1 cellular context compared by ENCODE assay signal in genomic region chrX:15719324-15719968, GRCh38.
A peak's percentile ranks its signal among the peaks of the same experiment; 100 is the strongest.
TF ChIP-seq lines count a peak whose summit lies in the region.

No MANE protein-coding gene starts in this region.

TF ChIP-seq in K562, 482 proteins besides CTCF, POLR2A, EP300 and RAD21:
- no peak for TF ChIP-seq POU5F1 (IDR thresholded peaks at IDR 0.05; ENCODE audit: borderline replicate concordance, low read depth, low read length, partially characterized antibody)
- TF ChIP-seq MAFG (tag; conservative IDR thresholded peaks at IDR 0.05), result peak; percentile 91
- TF ChIP-seq NFRKB (IDR thresholded peaks at IDR 0.05; ENCODE audit: low read depth), result no peak
- peak; percentile 75 for TF ChIP-seq NFE2 (IDR thresholded peaks at IDR 0.05; ENCODE audit: low read depth)
- peak; percentile 76 for TF ChIP-seq MAFK (IDR thresholded peaks at IDR 0.05; ENCODE audit: low read length)
- TF ChIP-seq ZNF316 (IDR thresholded peaks at IDR 0.05), result peak; percentile 95
- peak; percentile 92 for TF ChIP-seq C11orf30 (IDR thresholded peaks at IDR 0.05; ENCODE audit: low read depth)
- TF ChIP-seq MTF1 (CRISPR knock-in tag; IDR thresholded peaks at IDR 0.05; ENCODE audit: borderline replicate concordance), result no peak
- TF ChIP-seq HDAC3 (IDR thresholded peaks at IDR 0.05; ENCODE audit: borderline replicate concordance, partially characterized antibody), result no peak
- TF ChIP-seq NFE2L1 (tag; IDR thresholded peaks at IDR 0.05; ENCODE audit: borderline replicate concordance, low read depth), result peak; percentile 62; the same call in 1 of the 2 replicates
- TF ChIP-seq MAFF (IDR thresholded peaks at IDR 0.05; ENCODE audit: low read length), result peak; percentile 67
TF ChIP-seq in K562: peak in this region for 7.
